Comparison of ENCODE assay signal across 8 cellular contexts in genomic region chr17:81398170-81398854, GRCh38. TPM values are rescaled to one million over a fixed set of nuclear protein-coding genes. Genes with fewer than 3 reads are reported as not detected.
DNase-seq lines count a peak whose midpoint lies in the region; ATAC-seq, FAIRE-seq and TF ChIP-seq lines count a peak whose summit lies in the region.

No MANE protein-coding gene starts in this region.

- H3K27me3 ChIP-seq in astrocyte (ENCODE audit: insufficient read depth, low read length) (no peaks in the 10 kb centered on the region), layer of hippocampus (ENCODE audit: control insufficient read depth, insufficient read depth, low read length) (no peaks in the 10 kb centered on the region), testis (no peaks in the 10 kb centered on the region)

- DNase-seq in activated naive CD4-positive, alpha-beta T cell treated with anti-CD3 and anti-CD28 coated beads for 36 hours = no peak
- no peak for DNase-seq in activated naive CD4-positive, alpha-beta T cell treated with Interleukin-2 at 50 U/mL for 16 hours
- DNase-seq in astrocyte (ENCODE audit: low read depth) = peak; percentile 50
- DNase-seq in testis = no peak
- no peak for DNase-seq in activated CD8-positive, alpha-beta memory T cell treated with anti-CD3 and anti-CD28 coated beads, Interleukin-2, amount 50 U/mL, for 4 hours
- no peak for DNase-seq in GM19240 (ENCODE audit: insufficient read length, low spot score)

- H3K4me1 Mint-ChIP-seq in activated naive CD4-positive, alpha-beta T cell treated with anti-CD3 and anti-CD28 coated beads for 36 hours (ENCODE audit: low read depth) = peaks cover 32% of the 10 kb centered on the region
- H3K4me1 Mint-ChIP-seq in astrocyte (ENCODE audit: low read depth, unreplicated experiment) = peaks cover 28% of the 10 kb centered on the region

- H3K27ac ChIP-seq in astrocyte (ENCODE audit: low read depth, low read length) (peak overlapping the region; percentile 90), layer of hippocampus (ENCODE audit: low read depth, low read length) (peak overlapping the region; percentile 80), testis (peak overlapping the region; percentile 93 to 97)

- CTCF ChIA-PET in activated naive CD4-positive, alpha-beta T cell treated with anti-CD3 and anti-CD28 coated beads for 36 hours (lab: Charles Lee) = no interaction called here

- intact Hi-C loops in activated naive CD4-positive, alpha-beta T cell treated with anti-CD3 and anti-CD28 coated beads for 36 hours (cut with micrococcal nuclease) = loop anchor here (5.0 to 10.0 kb wide), 2 partner anchors 84 to 144 kb away; no protein-coding TSS in a partner anchor
- intact Hi-C loops in testis (cut with DNase I; ENCODE audit: low total_unique reads) = loop anchor here (2.0 kb wide), 1 partner anchor 114 kb away; the partner anchor contains the start of gene ACTG1

- TF ChIP-seq CTCF in astrocyte (IDR thresholded peaks at IDR 0.05; ENCODE audit: insufficient read depth, low read depth, low read length) (no peak), testis (IDR thresholded peaks at IDR 0.05) (no peak)

- peak overlapping the region; percentile 6 for H2AFZ ChIP-seq in astrocyte (ENCODE audit: low read depth, low read length)

- peak overlapping the region; percentile 96 for H3K4me2 ChIP-seq in astrocyte (ENCODE audit: low read length)

- peak overlapping the region; percentile 90 for H3K9ac ChIP-seq in astrocyte (ENCODE audit: low read length)

- no peaks in the 10 kb centered on the region for H3K36me3 Mint-ChIP-seq in activated naive CD4-positive, alpha-beta T cell treated with anti-CD3 and anti-CD28 coated beads for 36 hours (ENCODE audit: low read depth)
- H3K36me3 Mint-ChIP-seq in astrocyte (ENCODE audit: low read depth, unreplicated experiment) = no peaks in the 10 kb centered on the region

- FAIRE-seq in astrocyte (lab: Jason Lieb, UNC) = no peak

- no peak for ATAC-seq in HG02884 (IDR thresholded peaks at IDR 0.05; ENCODE audit: unreplicated experiment)

- TF ChIP-seq POLR2A in testis (IDR thresholded peaks at IDR 0.05) = no peak

- H3K9me3 Mint-ChIP-seq in activated naive CD4-positive, alpha-beta T cell treated with anti-CD3 and anti-CD28 coated beads for 36 hours = no peaks in the 10 kb centered on the region
- no peaks in the 10 kb centered on the region for H3K9me3 Mint-ChIP-seq in astrocyte (ENCODE audit: unreplicated experiment)

- H3K36me3 ChIP-seq in astrocyte (ENCODE audit: insufficient read depth, low read length) (no peaks in the 10 kb centered on the region), testis (ENCODE audit: low read depth, missing control alignments) (no peaks in the 10 kb centered on the region)

- H3K9me3 ChIP-seq in astrocyte (ENCODE audit: insufficient read depth, low read depth, low read length) = no peaks in the 10 kb centered on the region
- no peaks in the 10 kb centered on the region for H3K9me3 ChIP-seq in testis

- peaks cover 62% of the 10 kb centered on the region for H3K27me3 Mint-ChIP-seq in activated naive CD4-positive, alpha-beta T cell treated with anti-CD3 and anti-CD28 coated beads for 36 hours (ENCODE audit: low read depth)
- H3K27me3 Mint-ChIP-seq in astrocyte (ENCODE audit: low read depth, unreplicated experiment) = no peaks in the 10 kb centered on the region

- peak overlapping the region; percentile 70 for H3K4me3 Mint-ChIP-seq in activated naive CD4-positive, alpha-beta T cell treated with anti-CD3 and anti-CD28 coated beads for 36 hours
- H3K4me3 Mint-ChIP-seq in astrocyte (ENCODE audit: unreplicated experiment) = peak overlapping the region; percentile 94

- H3K4me3 ChIP-seq in astrocyte (ENCODE audit: insufficient read depth, low read depth, low read length) = peak overlapping the region; percentile 68
- peak overlapping the region; percentile 65 to 66 for H3K4me3 ChIP-seq in testis

- peaks cover 78% of the 10 kb centered on the region for H3K79me2 ChIP-seq in astrocyte (ENCODE audit: insufficient read depth, low read length)

- 20 to 29% methylated on average over 18 to 48 of the region's 49 CpGs for WGBS in testis, 2 donors

- peaks cover 7% of the 10 kb centered on the region for H4K20me1 ChIP-seq in astrocyte (ENCODE audit: insufficient read depth, low read length)

- peak overlapping the region; percentile 12 for H3K27ac Mint-ChIP-seq in activated naive CD4-positive, alpha-beta T cell treated with anti-CD3 and anti-CD28 coated beads for 36 hours
- peak overlapping the region; percentile 98 for H3K27ac Mint-ChIP-seq in astrocyte (ENCODE audit: unreplicated experiment)

- H3K4me1 ChIP-seq in astrocyte (ENCODE audit: insufficient read depth, low read length) (peaks cover 47% of the 10 kb centered on the region), testis (peaks cover 43% of the 10 kb centered on the region)

RNA-seq across cellular contexts. Expression of gene BAHCC1, which starts 3.1 kb away (rescaled TPM):
- total RNA-seq in activated naive CD4-positive, alpha-beta T cell treated with anti-CD3 and anti-CD28 coated beads for 36 hours = under 1 TPM in 1 of 2 experiments, not detected in 1; 0.02 TPM
- total RNA-seq in astrocyte (18.5 TPM in 2 replicates), testis (10 to 100 TPM; 29.2 to 30.2 TPM)
- 11.3 TPM for polyA plus RNA-seq in testis (ENCODE audit: insufficient read depth, low read depth, low replicate concordance)

Comparison
In these comparisons a context has a peak if more than half of its experiments do, and no peak if none do; other contexts are left out.
1. RNA of gene BAHCC1, which starts 3.1 kb away (total RNA-seq): 29.2 to 30.2 TPM in testis and 18.5 TPM in astrocyte; 0.02 TPM in activated naive CD4-positive, alpha-beta T cell treated with anti-CD3 and anti-CD28 coated beads for 36 hours; every median in the first group is over 10 times any median in the second.
2. Peak in every context shown above with its lines, with median percentiles within 50 percentile points of each other: H3K27ac ChIP-seq.